11 cellular contexts compared by ENCODE assay signal in the genomic region with DNA sequence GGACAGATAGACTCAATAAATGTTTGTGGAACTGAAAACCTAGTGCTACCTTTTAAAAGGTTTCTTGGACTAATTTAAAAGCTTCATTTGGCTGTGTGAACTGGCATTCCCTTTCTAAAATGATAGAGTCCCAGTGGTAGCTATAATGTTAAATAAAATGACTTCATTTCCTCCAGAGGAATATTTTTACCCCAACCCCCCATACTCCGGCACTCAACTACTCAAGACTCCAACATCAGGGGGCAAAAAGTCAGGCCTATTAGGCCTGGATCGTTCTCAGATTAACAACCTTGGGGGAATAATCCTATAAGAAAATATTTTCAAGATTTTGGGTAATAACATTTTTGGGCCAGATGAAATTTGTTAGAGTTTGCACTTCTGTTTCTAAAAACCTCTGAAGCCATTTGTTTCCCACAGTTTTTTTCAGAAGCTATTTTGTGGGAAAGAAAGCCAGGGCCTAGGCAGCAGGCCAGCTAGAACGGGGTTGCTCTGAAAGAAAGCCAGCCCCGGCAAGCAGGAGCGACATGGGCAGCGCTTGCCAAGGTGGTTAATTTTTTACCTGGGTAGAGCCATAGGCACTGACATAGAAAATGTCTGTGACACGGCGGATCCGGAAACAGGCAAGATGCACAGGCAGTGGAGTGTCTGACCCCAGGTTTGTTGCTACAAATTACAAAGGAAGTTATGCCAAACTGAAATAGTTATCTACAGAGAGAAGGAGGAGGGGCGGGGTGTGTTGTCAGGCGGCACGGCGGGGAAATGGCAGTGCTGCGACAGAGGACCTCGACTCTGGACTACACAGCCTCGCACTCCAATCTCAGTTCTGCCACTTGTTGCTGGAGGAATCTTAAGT.
A peak's percentile ranks its signal among the peaks of the same experiment; 100 is the strongest.
DNase-seq lines count a peak whose midpoint lies in the region; ATAC-seq and TF ChIP-seq lines count a peak whose summit lies in the region.
"Had no signal": no experiment of that assay in that cellular context is flagged by ENCODE, and none has a peak within 500 bp of the region (broad histone marks: within the 10 kb centered on the region; RNA-seq: fewer than 3 reads in every experiment).

No MANE protein-coding gene starts in this region.

- DNase-seq in SW480 (ENCODE audit: low spot score) = peak; percentile 67
- peak in 4 of 5 donors; percentile 39 to 49 (median 42) for DNase-seq in heart left ventricle
- DNase-seq in OCI-LY7 (ENCODE audit: low spot score) = no peak
- no peak for DNase-seq in activated CD4-positive, alpha-beta T cell treated with anti-CD3 and anti-CD28 coated beads, Interleukin-2, amount 10 ng/mL, durations not matched to agents 24 days and 14 days
- no peak for DNase-seq in GDM1 (lab: John Stamatoyannopoulos, UW)
- DNase-seq: activated CD4-positive, alpha-beta T cell treated with anti-CD3 and anti-CD28 coated beads, Interleukin-2, amount 50 U/mL, for 1 hour; DMS 273 treated with DMSO at 0.1 percent for 48 hours; foreskin fibroblast had no signal

- H3K27me3 ChIP-seq in heart left ventricle = no peaks in the 10 kb centered on the region
- no peaks in the 10 kb centered on the region for H3K27me3 ChIP-seq in parathyroid adenoma (ENCODE audit: control insufficient read depth, insufficient read depth, low read length)

- H3K27ac ChIP-seq in C4-2B (peak overlapping the region; percentile 71), heart left ventricle (peak overlapping the region; percentile 29 to 81 (median 75)), parathyroid adenoma (peak overlapping the region; percentile 86), OCI-LY7 (ENCODE audit: low read depth, low read length, poor library complexity, severe bottlenecking) (no peak overlapping the region)

- no TSS peak for BruUV-seq in OCI-LY7 (replicated peaks; lab: Mats Ljungman, UMichigan)

- H3K36me3 ChIP-seq in heart left ventricle = no peaks in the 10 kb centered on the region
- no peaks in the 10 kb centered on the region for H3K36me3 ChIP-seq in parathyroid adenoma (ENCODE audit: control insufficient read depth, insufficient read depth, low read length)
- no peaks in the 10 kb centered on the region for H3K36me3 ChIP-seq in OCI-LY7 (ENCODE audit: insufficient read depth, low read length)

- peaks cover 10 to 62% (median 39%) of the 10 kb centered on the region in 12 donors for H3K4me1 ChIP-seq in heart left ventricle
- peaks cover 20% of the 10 kb centered on the region for H3K4me1 ChIP-seq in parathyroid adenoma
- H3K4me1 ChIP-seq in OCI-LY7 (ENCODE audit: insufficient read depth, low read length, poor library complexity, severe bottlenecking) = no peaks in the 10 kb centered on the region

- ATAC-seq in heart left ventricle = peak; percentile 58 to 74 (median 70)
- no peak for ATAC-seq in HG02840 (IDR thresholded peaks at IDR 0.05; ENCODE audit: low FRiP score, unreplicated experiment)

- H3K9me3 Mint-ChIP-seq in activated CD4-positive, alpha-beta T cell treated with anti-CD3 and anti-CD28 coated beads, Interleukin-2, amount 10 ng/mL, durations not matched to agents 24 days and 14 days = peaks cover 3% of the 10 kb centered on the region

- 12 to 22% (median 16%) methylated on average over 16 of the region's 16 CpGs for WGBS in heart left ventricle, 4 donors

- no peak overlapping the region for H3K4me3 Mint-ChIP-seq in activated CD4-positive, alpha-beta T cell treated with anti-CD3 and anti-CD28 coated beads, Interleukin-2, amount 10 ng/mL, durations not matched to agents 24 days and 14 days

- H3K27me3 Mint-ChIP-seq in activated CD4-positive, alpha-beta T cell treated with anti-CD3 and anti-CD28 coated beads, Interleukin-2, amount 10 ng/mL, durations not matched to agents 24 days and 14 days = no peaks in the 10 kb centered on the region

- CTCF ChIA-PET in OCI-LY7 (lab: Charles Lee; ENCODE audit: unreplicated experiment) = no interaction called here

- no peaks in the 10 kb centered on the region for H4K20me1 ChIP-seq in OCI-LY7 (ENCODE audit: insufficient read depth, low read length)

- no peaks in the 10 kb centered on the region for H3K9me2 ChIP-seq in OCI-LY7 (ENCODE audit: insufficient read depth, low read length)

- TF ChIP-seq CTCF in C4-2B (conservative IDR thresholded peaks at IDR 0.05) = no peak
- no peak for TF ChIP-seq CTCF in heart left ventricle (IDR thresholded peaks at IDR 0.05)
- TF ChIP-seq CTCF in parathyroid adenoma (IDR thresholded peaks at IDR 0.05) = no peak
- TF ChIP-seq CTCF in OCI-LY7 (conservative IDR thresholded peaks at IDR 0.05; ENCODE audit: low read length) = no peak

- no peak overlapping the region for H3K27ac Mint-ChIP-seq in activated CD4-positive, alpha-beta T cell treated with anti-CD3 and anti-CD28 coated beads, Interleukin-2, amount 10 ng/mL, durations not matched to agents 24 days and 14 days

- peak overlapping the region in 9 of 12 donors; percentile 18 to 42 (median 34) for H3K4me3 ChIP-seq in heart left ventricle
- H3K4me3 ChIP-seq in parathyroid adenoma (ENCODE audit: low read depth, low read length) = no peak overlapping the region
- no peak overlapping the region for H3K4me3 ChIP-seq in OCI-LY7 (ENCODE audit: low read depth, low read length, poor library complexity, severe bottlenecking)

- H3K4me2 ChIP-seq in parathyroid adenoma (ENCODE audit: low read length) = peak overlapping the region; percentile 31
- no peak overlapping the region for H3K4me2 ChIP-seq in OCI-LY7 (ENCODE audit: low read length)

- peaks cover 2% of the 10 kb centered on the region for H3K36me3 Mint-ChIP-seq in activated CD4-positive, alpha-beta T cell treated with anti-CD3 and anti-CD28 coated beads, Interleukin-2, amount 10 ng/mL, durations not matched to agents 24 days and 14 days (ENCODE audit: low read depth)

- no peak for TF ChIP-seq POLR2A in heart left ventricle (IDR thresholded peaks at IDR 0.05)

- no peak overlapping the region for H3K9ac ChIP-seq in parathyroid adenoma

- intact Hi-C loops in heart left ventricle (cut with DNase I) (loop anchor here in 5 of 10 donors (5.0 to 10.0 kb wide), 2 partner anchors 83 to 169 kb away; partner anchors contain the start of gene MAGI1 (in 4 of the 5)), OCI-LY7 (cut with micrococcal nuclease; ENCODE audit: unreplicated experiment) (no loop called here)
- intact Hi-C loops in activated CD4-positive, alpha-beta T cell treated with anti-CD3 and anti-CD28 coated beads, Interleukin-2, amount 10 ng/mL, durations not matched to agents 24 days and 14 days (cut with micrococcal nuclease) = no loop called here

- H3K79me2 ChIP-seq in parathyroid adenoma = peaks cover 3% of the 10 kb centered on the region
- no peaks in the 10 kb centered on the region for H3K79me2 ChIP-seq in OCI-LY7 (ENCODE audit: insufficient read depth, low read depth, low read length)

- no peaks in the 10 kb centered on the region for H3K4me1 Mint-ChIP-seq in activated CD4-positive, alpha-beta T cell treated with anti-CD3 and anti-CD28 coated beads, Interleukin-2, amount 10 ng/mL, durations not matched to agents 24 days and 14 days

- no peaks in the 10 kb centered on the region for H3K9me3 ChIP-seq in heart left ventricle
- H3K9me3 ChIP-seq in parathyroid adenoma (ENCODE audit: control insufficient read depth, low read length) = no peaks in the 10 kb centered on the region
- H3K9me3 ChIP-seq in OCI-LY7 (ENCODE audit: low read length) = no peaks in the 10 kb centered on the region

- H2AFZ ChIP-seq in parathyroid adenoma (peak overlapping the region; percentile 81), OCI-LY7 (ENCODE audit: low read length) (no peak overlapping the region)

- POLR2A ChIA-PET in OCI-LY7 (lab: Charles Lee) = no interaction called here

Comparison
In these comparisons a context has a peak if more than half of its experiments do, and no peak if none do; other contexts are left out.
1. DNase-seq: peak in SW480 (single experiment) and heart left ventricle (4 of 5); none in OCI-LY7 (single experiment), activated CD4-positive, alpha-beta T cell treated with anti-CD3 and anti-CD28 coated beads, Interleukin-2, amount 10 ng/mL, durations not matched to agents 24 days and 14 days (single experiment) and GDM1 (single experiment).
2. H3K4me3 ChIP-seq: peak in heart left ventricle (9 of 12); none in parathyroid adenoma (single experiment) and OCI-LY7 (single experiment).